11 cellular contexts compared by ENCODE assay signal in the genomic region with DNA sequence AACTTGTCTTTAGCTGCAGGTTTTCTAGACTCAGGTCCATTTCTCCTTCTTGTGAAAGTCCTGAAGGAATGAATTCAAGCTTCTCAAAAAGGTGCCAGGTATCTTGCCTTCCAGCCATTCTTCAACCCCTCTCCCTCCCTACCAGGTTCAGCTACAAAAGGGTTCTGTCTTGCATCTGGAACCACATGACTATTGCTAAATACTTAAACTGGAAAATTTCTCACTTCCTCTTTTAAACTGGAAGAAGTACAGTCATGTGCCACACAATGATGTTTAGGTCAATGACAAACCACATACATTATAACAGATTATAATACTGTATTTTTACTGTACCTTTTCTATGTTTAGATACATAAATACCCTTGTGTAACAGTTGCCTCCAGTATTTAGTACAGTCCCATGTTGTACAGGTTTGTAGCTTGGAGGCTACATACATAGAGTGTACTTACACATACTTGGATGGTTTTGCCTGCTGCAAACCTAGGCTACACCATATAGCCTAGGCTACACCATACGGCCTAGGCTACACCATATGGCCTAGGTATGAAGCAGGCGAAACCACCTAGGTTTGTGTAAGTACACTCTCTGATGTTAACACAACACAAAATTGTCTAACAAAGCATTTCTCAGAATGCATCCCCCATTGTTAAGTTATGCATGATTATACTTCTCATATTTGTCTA.
DNase-seq lines count a peak whose midpoint lies in the region; ATAC-seq lines count a peak whose summit lies in the region.
"Had no signal": no experiment of that assay in that cellular context is flagged by ENCODE, and none has a peak within 500 bp of the region (broad histone marks: within the 10 kb centered on the region; RNA-seq: fewer than 3 reads in every experiment).

No MANE protein-coding gene starts in this region.

- no peaks in the 10 kb centered on the region for H3K27me3 Mint-ChIP-seq in stimulated activated memory B cell treated with anti-CD40 and anti-IgM and Interleukin-4, amounts not matched to agents 10 μg/mL and 1 μg/mL and 100 μg/mL, for 72 hours
- H3K27me3 Mint-ChIP-seq: activated naive CD8-positive, alpha-beta T cell treated with anti-CD3 and anti-CD28 coated beads, Interleukin-2, amount 10 ng/mL, durations not matched to agents 7 days and 5 days had no signal

- H3K4me3 Mint-ChIP-seq in stimulated activated memory B cell treated with anti-CD40 and anti-IgM and Interleukin-4, amounts not matched to agents 10 μg/mL and 1 μg/mL and 100 μg/mL, for 72 hours, result peak overlapping the region; percentile 36
- H3K4me3 Mint-ChIP-seq: activated naive CD8-positive, alpha-beta T cell treated with anti-CD3 and anti-CD28 coated beads, Interleukin-2, amount 10 ng/mL, durations not matched to agents 7 days and 5 days had no signal

- DNase-seq in SIG-M5 (lab: John Stamatoyannopoulos, UW), result peak; percentile 67
- no peak for DNase-seq in stimulated activated CD4-positive, alpha-beta T cell treated with anti-CD3 and anti-CD28 coated beads, Interleukin-15, amount 100 ng/mL, for 24 hours
- no peak for DNase-seq in NCI-H2196 treated with DMSO at 0.1 percent for 48 hours (lab: John Stamatoyannopoulos, UW; ENCODE audit: unreplicated experiment)
- DNase-seq in NCI-H2029 (lab: John Stamatoyannopoulos, UW), result no peak
- DNase-seq: activated naive CD8-positive, alpha-beta T cell treated with anti-CD3 and anti-CD28 coated beads, Interleukin-2, amount 10 ng/mL, durations not matched to agents 7 days and 5 days; erythroblast; mesendoderm; SW 1271 had no signal

- ATAC-seq in GM19372 (IDR thresholded peaks at IDR 0.05; ENCODE audit: low read depth, unreplicated experiment) (peak; percentile 70), HG03066 (IDR thresholded peaks at IDR 0.05; ENCODE audit: low read depth, unreplicated experiment) (peak; percentile 74)
- peak; percentile 79 for ATAC-seq in stimulated activated memory B cell treated with anti-CD40 and anti-IgM and Interleukin-4, amounts not matched to agents 10 μg/mL and 1 μg/mL and 100 μg/mL, for 72 hours

- H3K27ac Mint-ChIP-seq in stimulated activated memory B cell treated with anti-CD40 and anti-IgM and Interleukin-4, amounts not matched to agents 10 μg/mL and 1 μg/mL and 100 μg/mL, for 72 hours, result peak overlapping the region; percentile 94
- H3K27ac Mint-ChIP-seq: activated naive CD8-positive, alpha-beta T cell treated with anti-CD3 and anti-CD28 coated beads, Interleukin-2, amount 10 ng/mL, durations not matched to agents 7 days and 5 days had no signal

- H3K9me3 Mint-ChIP-seq in stimulated activated memory B cell treated with anti-CD40 and anti-IgM and Interleukin-4, amounts not matched to agents 10 μg/mL and 1 μg/mL and 100 μg/mL, for 72 hours, result no peaks in the 10 kb centered on the region
- H3K9me3 Mint-ChIP-seq: activated naive CD8-positive, alpha-beta T cell treated with anti-CD3 and anti-CD28 coated beads, Interleukin-2, amount 10 ng/mL, durations not matched to agents 7 days and 5 days had no signal

- peaks cover 30% of the 10 kb centered on the region for H3K4me1 Mint-ChIP-seq in stimulated activated memory B cell treated with anti-CD40 and anti-IgM and Interleukin-4, amounts not matched to agents 10 μg/mL and 1 μg/mL and 100 μg/mL, for 72 hours

- peaks cover 21% of the 10 kb centered on the region for H3K36me3 Mint-ChIP-seq in stimulated activated memory B cell treated with anti-CD40 and anti-IgM and Interleukin-4, amounts not matched to agents 10 μg/mL and 1 μg/mL and 100 μg/mL, for 72 hours
